Comparison of ENCODE assay signal across 23 cellular contexts in the genomic region with DNA sequence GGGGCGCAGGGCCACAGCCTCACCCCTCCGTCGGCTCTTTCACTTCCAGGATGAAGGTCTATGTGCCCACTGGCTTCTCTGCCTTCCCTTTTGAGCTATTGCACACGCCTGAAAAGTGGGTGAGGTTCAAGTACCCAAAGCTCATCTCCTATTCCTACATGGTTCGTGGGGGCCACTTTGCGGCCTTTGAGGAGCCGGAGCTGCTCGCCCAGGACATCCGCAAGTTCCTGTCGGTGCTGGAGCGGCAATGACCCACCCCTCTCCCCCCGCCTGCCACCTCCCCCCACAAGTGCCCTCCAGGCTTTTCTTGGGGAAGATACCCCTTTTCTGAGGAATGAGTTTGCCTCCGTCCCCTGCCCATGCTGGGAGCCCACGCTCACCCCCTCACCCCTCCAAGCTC. TPM values are rescaled to one million over a fixed set of nuclear protein-coding genes. Genes with fewer than 3 reads are reported as not detected.
DNase-seq lines count a peak whose midpoint lies in the region; ATAC-seq and TF ChIP-seq lines count a peak whose summit lies in the region.
"Had no signal": no experiment of that assay in that cellular context is flagged by ENCODE, and none has a peak within 500 bp of the region (broad histone marks: within the 10 kb centered on the region; RNA-seq: fewer than 3 reads in every experiment).

No MANE protein-coding gene starts in this region.

- no peaks in the 10 kb centered on the region for H3K36me3 Mint-ChIP-seq in activated naive CD4-positive, alpha-beta T cell treated with anti-CD3 and anti-CD28 coated beads, Interleukin-2, amount 50 U/mL, for 24 hours
- peaks cover 3% of the 10 kb centered on the region for H3K36me3 Mint-ChIP-seq in osteocyte (ENCODE audit: unreplicated experiment)

- H3K9me3 ChIP-seq in vagina = no peaks in the 10 kb centered on the region
- H3K9me3 ChIP-seq: SJCRH30 had no signal

- no peaks in the 10 kb centered on the region for H3K9me3 Mint-ChIP-seq in activated naive CD4-positive, alpha-beta T cell treated with anti-CD3 and anti-CD28 coated beads, Interleukin-2, amount 50 U/mL, for 24 hours
- no peaks in the 10 kb centered on the region for H3K9me3 Mint-ChIP-seq in osteocyte (ENCODE audit: unreplicated experiment)
- H3K9me3 Mint-ChIP-seq: activated CD8-positive, alpha-beta T cell treated with anti-CD3 and anti-CD28 coated beads for 36 hours; activated T-helper 2 cell treated with anti-CD3 and anti-CD28 coated beads, Interferon-gamma antibody, Interleukin-2, Interleukin-4, amounts not matched to agents 10 μg/mL and 5 μg/mL and 100 μg/mL, durations not matched to agents 14 hours and 24 hours and 36 hours; CD14-positive monocyte; T-cell; type B pancreatic cell had no signal

- H3K4me3 ChIP-seq in dorsolateral prefrontal cortex = no peak overlapping the region
- H3K4me3 ChIP-seq in vagina = no peak overlapping the region
- H3K4me3 ChIP-seq: GM23248, SJCRH30 had no signal

- TF ChIP-seq POLR2A in vagina (IDR thresholded peaks at IDR 0.05) = no peak

- no peaks in the 10 kb centered on the region for H3K27me3 Mint-ChIP-seq in activated naive CD4-positive, alpha-beta T cell treated with anti-CD3 and anti-CD28 coated beads, Interleukin-2, amount 50 U/mL, for 24 hours
- no peaks in the 10 kb centered on the region for H3K27me3 Mint-ChIP-seq in osteocyte (ENCODE audit: unreplicated experiment)
- H3K27me3 Mint-ChIP-seq: activated CD8-positive, alpha-beta T cell treated with anti-CD3 and anti-CD28 coated beads for 36 hours; activated naive CD8-positive, alpha-beta T cell; progenitor cell of endocrine pancreas; T-cell; type B pancreatic cell had no signal

- peaks cover 48% of the 10 kb centered on the region for H3K4me1 Mint-ChIP-seq in activated naive CD4-positive, alpha-beta T cell treated with anti-CD3 and anti-CD28 coated beads, Interleukin-2, amount 50 U/mL, for 24 hours
- H3K4me1 Mint-ChIP-seq in osteocyte (ENCODE audit: unreplicated experiment) = peaks cover 5% of the 10 kb centered on the region

- H3K36me3 ChIP-seq in vagina = peaks cover 0 to 63% of the 10 kb centered on the region in 2 donors

- no peak for DNase-seq in activated naive CD4-positive, alpha-beta T cell treated with anti-CD3 and anti-CD28 coated beads, Interleukin-2, amount 50 U/mL, for 16 hours
- DNase-seq in dorsolateral prefrontal cortex (no peak), osteocyte (ENCODE audit: extremely low spot score, unreplicated experiment) (no peak), vagina (ENCODE audit: extremely low spot score in 2 of 2) (peak in 1 of 2 donors; percentile 84), KG1 (lab: John Stamatoyannopoulos, UW) (no peak)
- DNase-seq: activated CD4-positive, CD25-positive, alpha-beta regulatory T cell treated with anti-CD3 and anti-CD28 coated beads, Interleukin-2, amount 50 U/mL, for 72 hours; NCI-H2029 treated with DMSO at 0.1 percent for 48 hours had no signal

- intact Hi-C loops in dorsolateral prefrontal cortex (cut with DNase I) = loop anchor here in 1 of 2 donors (5.0 to 10.0 kb wide), 5 partner anchors 33 to 370 kb away; a partner anchor contains a TSS
- intact Hi-C loops in vagina (cut with DNase I) = loop anchor here (5.0 to 10.0 kb wide), 3 partner anchors 68 to 370 kb away; a partner anchor contains a TSS

- H3K27me3 ChIP-seq in dorsolateral prefrontal cortex = no peaks in the 10 kb centered on the region
- no peaks in the 10 kb centered on the region for H3K27me3 ChIP-seq in vagina
- H3K27me3 ChIP-seq: SJCRH30 had no signal

- H3K4me1 ChIP-seq in vagina = peaks cover 24% of the 10 kb centered on the region
- H3K4me1 ChIP-seq: SJCRH30 had no signal

- H3K27ac ChIP-seq in dorsolateral prefrontal cortex (peak overlapping the region in 53 of 59 donors; percentile 25 to 99 (median 93)), vagina (peak overlapping the region; percentile 60)
- H3K27ac ChIP-seq: 22Rv1, GM23248, HL-60, SJCRH30 had no signal

- ATAC-seq in GM21367 (IDR thresholded peaks at IDR 0.05; ENCODE audit: unreplicated experiment) (no peak), HG02885 (IDR thresholded peaks at IDR 0.05; ENCODE audit: poor library complexity, unreplicated experiment) (no peak)
- ATAC-seq: activated CD8-positive, alpha-beta T cell treated with anti-CD3 and anti-CD28 coated beads for 36 hours; T-cell had no signal

- TF ChIP-seq CTCF in dorsolateral prefrontal cortex (IDR thresholded peaks at IDR 0.05 in 54 of 56, conservative IDR thresholded peaks at IDR 0.05 in 2 of 56; ENCODE audit: low read depth in 1 of 56, partially characterized antibody in 56 of 56) (no peak), osteocyte (IDR thresholded peaks at IDR 0.05) (no peak), vagina (IDR thresholded peaks at IDR 0.05) (no peak)

- H3K27ac Mint-ChIP-seq in activated naive CD4-positive, alpha-beta T cell treated with anti-CD3 and anti-CD28 coated beads, Interleukin-2, amount 50 U/mL, for 24 hours = peak overlapping the region; percentile 12
- H3K27ac Mint-ChIP-seq in osteocyte (ENCODE audit: unreplicated experiment) = peak overlapping the region; percentile 62
- H3K27ac Mint-ChIP-seq: activated naive CD8-positive, alpha-beta T cell; activated T-helper 2 cell treated with anti-CD3 and anti-CD28 coated beads, Interferon-gamma antibody, Interleukin-2, Interleukin-4, amounts not matched to agents 10 μg/mL and 5 μg/mL and 100 μg/mL, durations not matched to agents 14 hours and 24 hours and 36 hours had no signal

- H3K4me3 Mint-ChIP-seq in activated naive CD4-positive, alpha-beta T cell treated with anti-CD3 and anti-CD28 coated beads, Interleukin-2, amount 50 U/mL, for 24 hours = no peak overlapping the region
- no peak overlapping the region for H3K4me3 Mint-ChIP-seq in osteocyte (ENCODE audit: unreplicated experiment)
- H3K4me3 Mint-ChIP-seq: activated CD8-positive, alpha-beta T cell treated with anti-CD3 and anti-CD28 coated beads for 36 hours; activated naive CD8-positive, alpha-beta T cell; T-cell; type B pancreatic cell had no signal

RNA-seq across cellular contexts. Expression of a gene that starts 35.2 kb away (rescaled TPM):
- total RNA-seq in dorsolateral prefrontal cortex (100 to 1,000 TPM in 79 of 120 experiments, 10 to 100 TPM in 41; 56.7 to 268 (median 111) TPM), osteocyte (30.3 and 32.3 TPM in 2 replicates), vagina (142 TPM)

RNA-seq across cellular contexts. Expression of a gene that starts 37.1 kb away (rescaled TPM):
- total RNA-seq in dorsolateral prefrontal cortex (100 to 1,000 TPM in 94 of 120 experiments, 10 to 100 TPM in 26; 47.1 to 833 (median 180) TPM), osteocyte (50.8 and 54.8 TPM in 2 replicates), vagina (38.1 TPM)

RNA-seq across cellular contexts. Expression of a gene that starts 43.8 kb away (rescaled TPM):
- 1 to 10 TPM in 119 of 120 experiments, under 1 TPM in 1; 0.84 to 8.3 (median 3.3) TPM for total RNA-seq in dorsolateral prefrontal cortex
- 0.24 and 0.40 TPM in 2 replicates for total RNA-seq in osteocyte
- total RNA-seq in vagina = not detected
- total RNA-seq: activated T-helper 2 cell treated with anti-CD3 and anti-CD28 coated beads, Interferon-gamma antibody, Interleukin-2, Interleukin-4, amounts not matched to agents 10 μg/mL and 5 μg/mL and 100 μg/mL, durations not matched to agents 14 hours and 24 hours and 36 hours; cerebellum; GM23248; lung microvascular endothelial cell had no signal
